ENCODE assay signal across 17 cellular contexts in genomic region chr10:127999801-128000200, GRCh38.
DNase-seq lines count a peak whose midpoint lies in the region; ATAC-seq and TF ChIP-seq lines count a peak whose summit lies in the region.
"Had no signal": no experiment of that assay in that cellular context is flagged by ENCODE, and none has a peak within 500 bp of the region (broad histone marks: within the 10 kb centered on the region; RNA-seq: fewer than 3 reads in every experiment).

No MANE protein-coding gene starts in this region.

- ATAC-seq in natural killer cell (no peak), HG03521 (IDR thresholded peaks at IDR 0.05; ENCODE audit: unreplicated experiment) (no peak), left colon (no peak)
- ATAC-seq: GM12878, HCT116 had no signal

- H3K27ac ChIP-seq in cingulate gyrus (ENCODE audit: low read depth, low read length), result peak overlapping the region; percentile 60
- H3K27ac ChIP-seq: 22Rv1, HL-60 had no signal

- no peak for TF ChIP-seq CTCF in natural killer cell (IDR thresholded peaks at IDR 0.05)

- peaks cover 0 to 7% of the 10 kb centered on the region in 2 donors for H3K4me1 Mint-ChIP-seq in natural killer cell

- DNase-seq in activated effector memory CD4-positive, alpha-beta T cell treated with anti-CD3 and anti-CD28 coated beads, Interleukin-2, amount 50 U/mL, for 16 hours, result peak; percentile 22
- no peak for DNase-seq in activated effector memory CD4-positive, alpha-beta T cell treated with Interleukin-2 at 50 U/mL for 16 hours
- peak; percentile 65 for DNase-seq in inferior parietal cortex (ENCODE audit: extremely low spot score)
- DNase-seq in DMS153 treated with DMSO at 0.1 percent for 48 hours (lab: John Stamatoyannopoulos, UW; ENCODE audit: unreplicated experiment), result no peak
- no peak for DNase-seq in natural killer cell
- no peak for DNase-seq in left colon
- DNase-seq: AML-193; Calu3; CD4-positive, alpha-beta T cell; DMS 273 treated with DMSO at 0.1 percent for 48 hours; DMS79 had no signal

- H3K36me3 Mint-ChIP-seq in natural killer cell, result no peaks in the 10 kb centered on the region

- no peaks in the 10 kb centered on the region for H3K9me3 Mint-ChIP-seq in natural killer cell
- H3K9me3 Mint-ChIP-seq: CD4-positive, alpha-beta T cell had no signal

- intact Hi-C loops in natural killer cell (cut with micrococcal nuclease) (no loop called here), left colon (cut with DNase I, micrococcal nuclease) (no loop called here)

- H3K27ac Mint-ChIP-seq in natural killer cell, result no peak overlapping the region
- H3K27ac Mint-ChIP-seq: CD4-positive, alpha-beta T cell had no signal

- H3K27me3 Mint-ChIP-seq in natural killer cell (ENCODE audit: low read depth in 2 of 2), result peaks cover 21 to 27% of the 10 kb centered on the region in 2 donors

- no peak overlapping the region for H3K4me3 Mint-ChIP-seq in natural killer cell
- H3K4me3 Mint-ChIP-seq: CD4-positive, alpha-beta T cell had no signal

Comparison
In these comparisons a context has a peak if more than half of its experiments do, and no peak if none do; other contexts are left out.
1. DNase-seq: peak in activated effector memory CD4-positive, alpha-beta T cell treated with anti-CD3 and anti-CD28 coated beads, Interleukin-2, amount 50 U/mL, for 16 hours (single experiment) and inferior parietal cortex (single experiment); none in activated effector memory CD4-positive, alpha-beta T cell treated with Interleukin-2 at 50 U/mL for 16 hours (single experiment), DMS153 treated with DMSO at 0.1 percent for 48 hours (single experiment), natural killer cell (single experiment) and left colon (0 of 2).